14 cellular contexts compared by ENCODE assay signal in the genomic region with DNA sequence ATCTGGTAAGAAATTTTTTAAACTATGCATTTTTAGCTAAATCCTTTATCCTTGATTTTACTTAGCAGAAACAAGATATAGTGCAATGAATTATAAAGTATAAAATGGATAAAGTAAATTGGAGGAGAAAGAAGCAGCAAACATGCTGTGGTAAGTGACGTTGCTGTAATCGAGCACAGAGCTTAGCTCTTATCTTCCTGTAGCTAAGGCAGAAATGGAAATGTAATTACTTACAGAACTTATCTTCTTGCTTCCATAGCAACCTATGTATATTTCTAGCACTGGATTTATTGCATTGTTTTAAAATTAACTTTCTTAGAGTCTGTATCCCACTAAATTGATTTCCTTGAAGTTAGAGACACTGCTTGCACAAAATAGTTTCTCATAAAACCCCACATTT.
A peak's percentile ranks its signal among the peaks of the same experiment; 100 is the strongest.
DNase-seq lines count a peak whose midpoint lies in the region; ATAC-seq and TF ChIP-seq lines count a peak whose summit lies in the region.
"Had no signal": no experiment of that assay in that cellular context is flagged by ENCODE, and none has a peak within 500 bp of the region (broad histone marks: within the 10 kb centered on the region; RNA-seq: fewer than 3 reads in every experiment).

No MANE protein-coding gene starts in this region.

- H3K27ac ChIP-seq in transverse colon = no peak overlapping the region
- H3K27ac ChIP-seq: GM23248 had no signal

- H3K36me3 ChIP-seq in transverse colon = no peaks in the 10 kb centered on the region
- H3K36me3 ChIP-seq: HAP-1 had no signal

- no peaks in the 10 kb centered on the region for H3K4me1 ChIP-seq in transverse colon
- H3K4me1 ChIP-seq: HAP-1 had no signal

- no peaks in the 10 kb centered on the region for H3K9me3 ChIP-seq in transverse colon
- H3K9me3 ChIP-seq: HAP-1 had no signal

- DNase-seq in OCI-M1 (lab: John Stamatoyannopoulos, UW) (peak; percentile 70), amniotic epithelial cell (ENCODE audit: low read depth) (peak; percentile 0), transverse colon (no peak), RKO (ENCODE audit: low spot score) (no peak)
- DNase-seq: C1 segment of cervical spinal cord; CD4-positive, CD25-positive, alpha-beta regulatory T cell; CD8-positive, alpha-beta memory T cell; COR-L47; DMS79 treated with DMSO at 0.1 percent for 48 hours; GF-D8; GM23248 had no signal

- no peaks in the 10 kb centered on the region for H3K27me3 ChIP-seq in transverse colon

- TF ChIP-seq POLR2A in transverse colon (IDR thresholded peaks at IDR 0.05) = no peak

- WGBS in transverse colon (ENCODE audit: low coverage in 1 of 2), 2 donors = 45 to 68% methylated on average over 2 of the region's 2 CpGs

- in situ Hi-C loops in transverse colon (cut with MboI; ENCODE audit: low pct_ligation_motif_present in 1 of 4, low pct_unique_long_range_greater_than_20kb in 1 of 4, low sequenced_read_pairs in 3 of 4) = no loop called here

- intact Hi-C loops in transverse colon (cut with DNase I; ENCODE audit: low total_unique reads) = no loop called here

- no peak overlapping the region for H3K4me3 ChIP-seq in transverse colon
- H3K4me3 ChIP-seq: GM23248, HAP-1 had no signal

- no peak for TF ChIP-seq EP300 in transverse colon (IDR thresholded peaks at IDR 0.05; ENCODE audit: low read depth)

- ATAC-seq in SK-N-SH treated with all-trans-retinoic acid at 6 μM for 48 hours (peak; percentile 33; the same call in 2 of the 3 replicates), GM18867 (IDR thresholded peaks at IDR 0.05; ENCODE audit: unreplicated experiment) (no peak)

- TF ChIP-seq CTCF in transverse colon (IDR thresholded peaks at IDR 0.05) = no peak

TF ChIP-seq in SK-N-SH treated with all-trans-retinoic acid at 6 μM for 48 hours, 23 proteins besides CTCF, POLR2A, EP300 and RAD21:
- no peak for TF ChIP-seq GLIS3 (CRISPR knock-in tag; IDR thresholded peaks at IDR 0.05)
- TF ChIP-seq TOX (CRISPR knock-in tag; IDR thresholded peaks at IDR 0.05; ENCODE audit: borderline replicate concordance) = no peak
- TF ChIP-seq ZC3H10 (CRISPR knock-in tag; IDR thresholded peaks at IDR 0.05) = no peak
- peak; percentile 28; the same call in 1 of the 2 replicates for TF ChIP-seq TCF4 (CRISPR knock-in tag; IDR thresholded peaks at IDR 0.05; ENCODE audit: borderline replicate concordance)
- TF ChIP-seq ISL1 (CRISPR knock-in tag; IDR thresholded peaks at IDR 0.05) = peak; percentile 27; the same call in 1 of the 2 replicates

Comparison
In these comparisons a context has a peak if more than half of its experiments do, and no peak if none do; other contexts are left out.
1. DNase-seq: peak in OCI-M1 (single experiment) and amniotic epithelial cell (single experiment); none in transverse colon (single experiment) and RKO (single experiment).